8 cellular contexts compared by ENCODE assay signal in genomic region chr5:74648835-74649286, GRCh38.
DNase-seq lines count a peak whose midpoint lies in the region; ATAC-seq and FAIRE-seq lines count a peak whose summit lies in the region.

No MANE protein-coding gene starts in this region.

- DNase-seq in CD1c-positive myeloid dendritic cell (ENCODE audit: extremely low spot score) (peak; percentile 68), GM18507 (ENCODE audit: extremely low spot score, insufficient read length, low read depth) (no peak), NOMO-1 treated with dmso at 0.1 percent for 144 hours (lab: John Stamatoyannopoulos, UW; ENCODE audit: unreplicated experiment) (peak; percentile 18), astrocyte of the hippocampus (ENCODE audit: low read depth, low spot score) (peak; percentile 88), iPS-NIHi7 (ENCODE audit: extremely low spot score) (peak; percentile 71)
- DNase-seq in stimulated activated CD8-positive, alpha-beta memory T cell treated with anti-CD3 and anti-CD28 coated beads, Interleukin-4, amount 100 ng/mL, for 48 hours = peak; percentile 31

- ATAC-seq in HG03439 (IDR thresholded peaks at IDR 0.05; ENCODE audit: unreplicated experiment) (peak; percentile 62), HG02870 (IDR thresholded peaks at IDR 0.05; ENCODE audit: unreplicated experiment) (no peak)

- peak; percentile 86 for FAIRE-seq in GM18507 (lab: Jason Lieb, UNC)
